In genomic region chr22:44193537-44193896, GRCh38 we compare ENCODE assay signal across 17 cellular contexts. TPM values are rescaled to one million over a fixed set of nuclear protein-coding genes. Genes with fewer than 3 reads are reported as not detected.
A peak's percentile ranks its signal among the peaks of the same experiment; 100 is the strongest.
DNase-seq lines count a peak whose midpoint lies in the region; ATAC-seq and TF ChIP-seq lines count a peak whose summit lies in the region.
"Had no signal": no experiment of that assay in that cellular context is flagged by ENCODE, and none has a peak within 500 bp of the region (broad histone marks: within the 10 kb centered on the region; RNA-seq: fewer than 3 reads in every experiment).

No MANE protein-coding gene starts in this region.

- no peak overlapping the region for H3K4me3 ChIP-seq in breast epithelium
- H3K4me3 ChIP-seq: adrenal gland, coronary artery, upper lobe of right lung had no signal

- no peak for TF ChIP-seq CTCF in MCF 10A (IDR thresholded peaks at IDR 0.05; ENCODE audit: unreplicated experiment)
- TF ChIP-seq CTCF in breast epithelium (IDR thresholded peaks at IDR 0.05): no peak

- H3K27ac ChIP-seq in breast epithelium: no peak overlapping the region
- H3K27ac ChIP-seq: adrenal gland, coronary artery, upper lobe of right lung had no signal

- H3K36me3 ChIP-seq in breast epithelium: no peaks in the 10 kb centered on the region
- H3K36me3 ChIP-seq: adrenal gland, upper lobe of right lung had no signal

- peaks cover 0 to 3% of the 10 kb centered on the region in 2 donors for H3K9me3 ChIP-seq in breast epithelium
- H3K9me3 ChIP-seq: adrenal gland, upper lobe of right lung had no signal

- H3K27me3 Mint-ChIP-seq in MCF 10A (ENCODE audit: insufficient read depth, unreplicated experiment): peaks cover 42% of the 10 kb centered on the region
- H3K27me3 Mint-ChIP-seq in activated naive CD8-positive, alpha-beta T cell treated with anti-CD3 and anti-CD28 coated beads for 36 hours: no peaks in the 10 kb centered on the region
- H3K27me3 Mint-ChIP-seq: B cell, naive B cell had no signal

- peaks cover 24% of the 10 kb centered on the region for H3K4me1 Mint-ChIP-seq in MCF 10A (ENCODE audit: insufficient read depth, unreplicated experiment)
- H3K4me1 Mint-ChIP-seq in activated naive CD8-positive, alpha-beta T cell treated with anti-CD3 and anti-CD28 coated beads for 36 hours: peaks cover 34% of the 10 kb centered on the region

- H3K27ac Mint-ChIP-seq in MCF 10A (ENCODE audit: low read depth, unreplicated experiment): no peak overlapping the region
- H3K27ac Mint-ChIP-seq in activated naive CD8-positive, alpha-beta T cell treated with anti-CD3 and anti-CD28 coated beads for 36 hours: peak overlapping the region; percentile 22

- ATAC-seq in stimulated activated naive CD8-positive, alpha-beta T cell treated with anti-CD3 and anti-CD28 coated beads, Interleukin-15, Interleukin-2, amounts not matched to agents 100 U/mL and 50 U/mL, for 24 hours: peak; percentile 23
- no peak for ATAC-seq in GM21717 (IDR thresholded peaks at IDR 0.05; ENCODE audit: unreplicated experiment)
- no peak for ATAC-seq in GM21737 (IDR thresholded peaks at IDR 0.05; ENCODE audit: unreplicated experiment)
- ATAC-seq: left ventricle myocardium superior, upper lobe of right lung had no signal

- no peaks in the 10 kb centered on the region for H3K4me1 ChIP-seq in breast epithelium
- H3K4me1 ChIP-seq: adrenal gland, upper lobe of right lung had no signal

- H3K9me3 Mint-ChIP-seq in MCF 10A (ENCODE audit: unreplicated experiment): no peaks in the 10 kb centered on the region
- H3K9me3 Mint-ChIP-seq in activated naive CD8-positive, alpha-beta T cell treated with anti-CD3 and anti-CD28 coated beads for 36 hours: peaks cover 4% of the 10 kb centered on the region
- H3K9me3 Mint-ChIP-seq: naive B cell had no signal

- intact Hi-C loops in MCF 10A (cut with micrococcal nuclease): loop anchor here (1.0 kb wide), 1 partner anchor 116 kb away; no protein-coding TSS in a partner anchor
- intact Hi-C loops in breast epithelium (cut with DNase I; ENCODE audit: low total_unique reads): loop anchor here (10.0 kb wide), 1 partner anchor 1191 kb away; no protein-coding TSS in a partner anchor

- H3K4me3 Mint-ChIP-seq in MCF 10A (ENCODE audit: unreplicated experiment): peak overlapping the region; percentile 55
- H3K4me3 Mint-ChIP-seq in activated naive CD8-positive, alpha-beta T cell treated with anti-CD3 and anti-CD28 coated beads for 36 hours: peak overlapping the region; percentile 33
- H3K4me3 Mint-ChIP-seq: naive B cell had no signal

- DNase-seq in MCF 10A (ENCODE audit: unreplicated experiment) (peak; percentile 92), breast epithelium (ENCODE audit: low spot score in 2 of 2) (no peak), NCI-H1694 treated with DMSO at 0.1 percent for 48 hours (lab: John Stamatoyannopoulos, UW) (peak; percentile 30), OCI-M2 (lab: John Stamatoyannopoulos, UW; ENCODE audit: unreplicated experiment) (no peak)
- no peak for DNase-seq in activated naive CD8-positive, alpha-beta T cell treated with anti-CD3 and anti-CD28 coated beads for 36 hours
- peak; percentile 25 for DNase-seq in stimulated activated naive CD8-positive, alpha-beta T cell treated with anti-CD3 and anti-CD28 coated beads, Interleukin-15, Interleukin-2, amounts not matched to agents 100 U/mL and 50 U/mL, for 24 hours
- DNase-seq: adrenal gland, left ventricle myocardium superior, naive B cell, NCI-H1436, NCI-H69, upper lobe of right lung had no signal

- BruUV-seq in MCF 10A (replicated peaks; lab: Mats Ljungman, UMichigan): no TSS peak

- POLR2A ChIA-PET in MCF 10A (lab: Yijun Ruan, JAX): interaction anchor here (0.7 kb wide), 1 partner anchor 105 kb away, joined by 3 read pairs; no protein-coding TSS in a partner anchor

- H3K27me3 ChIP-seq in breast epithelium: peaks cover 0 to 36% of the 10 kb centered on the region in 2 donors
- H3K27me3 ChIP-seq: adrenal gland, upper lobe of right lung had no signal

- CTCF ChIA-PET in MCF 10A (lab: Yijun Ruan, JAX): interaction anchor here (0.7 kb wide), 1 partner anchor 303 kb away, joined by 3 read pairs; no protein-coding TSS in a partner anchor

- no peaks in the 10 kb centered on the region for H3K36me3 Mint-ChIP-seq in MCF 10A (ENCODE audit: insufficient read depth, unreplicated experiment)
- peaks cover 30% of the 10 kb centered on the region for H3K36me3 Mint-ChIP-seq in activated naive CD8-positive, alpha-beta T cell treated with anti-CD3 and anti-CD28 coated beads for 36 hours

- TF ChIP-seq POLR2A in breast epithelium (IDR thresholded peaks at IDR 0.05): no peak

RNA-seq across cellular contexts. Expression of gene PARVG, which starts 12.8 kb away (rescaled TPM):
- total RNA-seq in MCF 10A (2022): 0.23 TPM in 1 of 2 replicates, not detected in the other
- 10 to 100 TPM; 10.2 to 39.2 (median 26.2) TPM for total RNA-seq in breast epithelium
- total RNA-seq in activated naive CD8-positive, alpha-beta T cell treated with anti-CD3 and anti-CD28 coated beads for 36 hours: 10 to 100 TPM; 68.7 to 72.9 TPM
- total RNA-seq: HepG2 had no signal

Comparison
In these comparisons a context has a peak if more than half of its experiments do, and no peak if none do; other contexts are left out.
1. DNase-seq: peak in MCF 10A (single experiment), NCI-H1694 treated with DMSO at 0.1 percent for 48 hours (single experiment) and stimulated activated naive CD8-positive, alpha-beta T cell treated with anti-CD3 and anti-CD28 coated beads, Interleukin-15, Interleukin-2, amounts not matched to agents 100 U/mL and 50 U/mL, for 24 hours (single experiment); none in breast epithelium (0 of 2), activated naive CD8-positive, alpha-beta T cell treated with anti-CD3 and anti-CD28 coated beads for 36 hours (single experiment) and OCI-M2 (single experiment).